Comparison of ENCODE assay signal across 1 cellular context in the genomic region with DNA sequence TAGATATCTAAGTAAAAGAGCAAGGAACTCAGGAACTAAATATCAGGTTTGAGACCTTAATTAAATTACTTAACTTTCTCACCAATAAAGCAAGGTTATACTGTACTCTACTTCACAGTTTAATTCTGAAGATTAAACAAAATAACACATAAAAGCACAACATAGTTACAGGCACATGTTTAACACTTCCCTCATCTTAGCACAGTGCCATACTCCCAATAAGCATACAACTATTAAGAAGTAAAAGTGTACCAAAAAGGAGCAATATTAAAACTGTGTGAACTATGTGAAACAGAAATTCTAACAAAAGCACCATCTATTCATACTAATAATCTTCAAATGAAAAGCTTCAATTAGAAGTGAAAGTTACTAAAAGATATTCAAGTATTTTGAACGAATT.
TF ChIP-seq lines count a peak whose summit lies in the region.

No MANE protein-coding gene starts in this region.

TF ChIP-seq in WTC11, 78 proteins besides CTCF, POLR2A, EP300 and RAD21 (continued from another document):
- TF ChIP-seq OVOL2 (CRISPR knock-in tag; IDR thresholded peaks at IDR 0.05; ENCODE audit: borderline replicate concordance): no peak
- TF ChIP-seq, protein P1, sequence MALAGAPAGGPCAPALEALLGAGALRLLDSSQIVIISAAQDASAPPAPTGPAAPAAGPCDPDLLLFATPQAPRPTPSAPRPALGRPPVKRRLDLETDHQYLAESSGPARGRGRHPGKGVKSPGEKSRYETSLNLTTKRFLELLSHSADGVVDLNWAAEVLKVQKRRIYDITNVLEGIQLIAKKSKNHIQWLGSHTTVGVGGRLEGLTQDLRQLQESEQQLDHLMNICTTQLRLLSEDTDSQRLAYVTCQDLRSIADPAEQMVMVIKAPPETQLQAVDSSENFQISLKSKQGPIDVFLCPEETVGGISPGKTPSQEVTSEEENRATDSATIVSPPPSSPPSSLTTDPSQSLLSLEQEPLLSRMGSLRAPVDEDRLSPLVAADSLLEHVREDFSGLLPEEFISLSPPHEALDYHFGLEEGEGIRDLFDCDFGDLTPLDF (CRISPR knock-in tag; IDR thresholded peaks at IDR 0.05): no peak
- TF ChIP-seq ELF4 (CRISPR knock-in tag; IDR thresholded peaks at IDR 0.05; ENCODE audit: low read depth): no peak
- TF ChIP-seq GTF2I (CRISPR knock-in tag; conservative IDR thresholded peaks at IDR 0.05): no peak
- no peak for TF ChIP-seq PRRX2 (CRISPR knock-in tag; IDR thresholded peaks at IDR 0.05)
